1 cellular context compared by ENCODE assay signal in genomic region chr9:104858271-104858670, GRCh38.
TF ChIP-seq lines count a peak whose summit lies in the region.

No MANE protein-coding gene starts in this region.

TF ChIP-seq in HepG2, 621 proteins besides CTCF, POLR2A, EP300 and RAD21:
- no peak for TF ChIP-seq ZNF382 (CRISPR knock-in tag; IDR thresholded peaks at IDR 0.05; ENCODE audit: borderline replicate concordance)
- TF ChIP-seq RBM22 (optimal IDR thresholded peaks at IDR 0.05; ENCODE audit: low read length): peak; percentile 87
